ENCODE assay signal across 22 cellular contexts in the genomic region with DNA sequence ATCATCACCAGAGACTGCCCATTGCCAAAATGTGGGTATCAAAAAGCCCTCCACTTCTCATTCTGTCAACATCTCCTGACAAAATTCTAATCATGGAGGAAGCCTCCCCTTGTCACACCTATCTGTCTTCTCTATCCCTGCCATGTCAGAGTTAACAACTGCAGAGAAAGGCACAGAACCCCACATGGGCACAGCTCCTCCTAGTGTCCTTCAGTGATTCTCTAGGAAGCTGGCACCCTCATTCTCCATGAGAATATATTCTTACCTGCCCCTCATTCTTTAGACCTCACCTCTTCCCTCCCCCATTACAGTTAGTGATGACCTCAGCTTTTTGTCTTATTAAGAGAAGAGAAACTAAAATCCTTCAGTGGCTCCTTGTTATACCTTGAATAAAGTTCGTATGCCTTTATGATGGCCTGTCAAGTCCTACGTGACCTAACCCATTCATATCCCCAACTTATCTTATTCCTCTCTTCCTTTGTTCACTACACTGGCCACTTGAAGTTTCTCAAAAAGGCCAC. TPM values are rescaled to one million over a fixed set of nuclear protein-coding genes. Genes with fewer than 3 reads are reported as not detected.
DNase-seq lines count a peak whose midpoint lies in the region; ATAC-seq, FAIRE-seq and TF ChIP-seq lines count a peak whose summit lies in the region.
"Had no signal": no experiment of that assay in that cellular context is flagged by ENCODE, and none has a peak within 500 bp of the region (broad histone marks: within the 10 kb centered on the region; RNA-seq: fewer than 3 reads in every experiment).

No MANE protein-coding gene starts in this region.

- H2BK12ac ChIP-seq in H1 (ENCODE audit: low read depth, low read length) = no peak overlapping the region

- H3K18ac ChIP-seq in H1 (ENCODE audit: extremely low read depth, low read length) = no peak overlapping the region

- peaks cover 22% of the 10 kb centered on the region for H3K36me3 Mint-ChIP-seq in osteocyte (ENCODE audit: unreplicated experiment)

- no peaks in the 10 kb centered on the region for H4K20me1 ChIP-seq in SK-N-SH (ENCODE audit: insufficient read depth)
- no peaks in the 10 kb centered on the region for H4K20me1 ChIP-seq in Loucy (ENCODE audit: insufficient read depth, low read length, poor library complexity, severe bottlenecking)
- no peaks in the 10 kb centered on the region for H4K20me1 ChIP-seq in H1 (replicated peaks in 1 of 2; ENCODE audit: control insufficient read depth in 1 of 2, insufficient read depth in 2 of 2, low read length in 2 of 2)

- H3K14ac ChIP-seq in H1 (ENCODE audit: insufficient read length) = no peak overlapping the region

- H3K4me2 ChIP-seq in SK-N-SH = no peak overlapping the region
- H3K4me2 ChIP-seq in Loucy (ENCODE audit: low read depth, low read length, poor library complexity, severe bottlenecking) = no peak overlapping the region
- no peak overlapping the region for H3K4me2 ChIP-seq in H1 (ENCODE audit: insufficient read depth in 1 of 2, low read depth in 2 of 2, low read length in 2 of 2)

- no peak overlapping the region for H3K27ac Mint-ChIP-seq in osteocyte (ENCODE audit: unreplicated experiment)
- H3K27ac Mint-ChIP-seq: activated CD4-positive, alpha-beta T cell treated with anti-CD3 and anti-CD28 coated beads, Interleukin-2, amount 10 ng/mL, durations not matched to agents 7 days and 5 days; CD4-positive, CD25-positive, alpha-beta regulatory T cell had no signal

- no peak overlapping the region for H4K5ac ChIP-seq in H1 (ENCODE audit: insufficient read length, low read depth, low read length)

- H3K9me3 ChIP-seq in SK-N-SH (no peaks in the 10 kb centered on the region), Loucy (ENCODE audit: insufficient read depth, low read depth, low read length) (no peaks in the 10 kb centered on the region), H1 (ENCODE audit: insufficient read depth in 2 of 2, low read depth in 1 of 2, low read length in 1 of 2) (no peaks in the 10 kb centered on the region), ascending aorta (no peaks in the 10 kb centered on the region)

- H3K23ac ChIP-seq in H1 (ENCODE audit: insufficient read length) = no peak overlapping the region

- ATAC-seq in SK-N-SH treated with all-trans-retinoic acid at 6 μM for 48 hours (no peak), HG02642 (IDR thresholded peaks at IDR 0.05; ENCODE audit: poor library complexity, unreplicated experiment) (no peak)
- ATAC-seq: K562; stimulated activated effector memory CD8-positive, alpha-beta T cell treated with anti-CD3 and anti-CD28 coated beads, Interleukin-12 subunit alpha, Interleukin-12 subunit beta, amount 100 ng/mL, for 72 hours had no signal

- H3K4me3 Mint-ChIP-seq in osteocyte (ENCODE audit: unreplicated experiment) = no peak overlapping the region
- H3K4me3 Mint-ChIP-seq: activated CD4-positive, alpha-beta T cell treated with anti-CD3 and anti-CD28 coated beads, Interleukin-2, amount 10 ng/mL, durations not matched to agents 7 days and 5 days; CD4-positive, CD25-positive, alpha-beta regulatory T cell; stimulated activated effector memory CD8-positive, alpha-beta T cell treated with anti-CD3 and anti-CD28 coated beads, Interleukin-12 subunit alpha, Interleukin-12 subunit beta, amount 100 ng/mL, for 72 hours had no signal

- H3K4ac ChIP-seq in H1 (replicated peaks; ENCODE audit: insufficient read length, low read depth, low read length) = no peak overlapping the region

- H4K8ac ChIP-seq in H1 (ENCODE audit: extremely low read depth, insufficient read depth, low read length) = no peak overlapping the region

- intact Hi-C loops in ascending aorta (cut with DNase I) = no loop called here

- no peak overlapping the region for H4K91ac ChIP-seq in H1 (replicated peaks; ENCODE audit: insufficient read length, low read length)

- H3K36me3 ChIP-seq in SK-N-SH (replicated peaks in 1 of 2; ENCODE audit: control insufficient read depth in 1 of 2, insufficient read depth in 2 of 2, low read length in 1 of 2) (peaks cover 24 to 44% of the 10 kb centered on the region in 2 experiments), Loucy (ENCODE audit: insufficient read depth, low read length) (peaks cover 60% of the 10 kb centered on the region; the same call in 1 of the 2 replicates), H1 (ENCODE audit: control insufficient read depth in 2 of 4, insufficient read depth in 4 of 4, low read length in 3 of 4) (peaks cover 2 to 39% (median 9%) of the 10 kb centered on the region in 4 experiments; a peak in 5 of 8 replicates), ascending aorta (peaks cover 36 to 66% of the 10 kb centered on the region in 2 donors)

- FAIRE-seq in H1 (lab: Jason Lieb, UNC) = no peak
- FAIRE-seq: A204.1, GM19239, K562 had no signal

- no peak for DNase-seq in SK-N-SH
- peak in 1 of 2 experiments; percentile 38 for DNase-seq in H1 (ENCODE audit: low read depth in 1 of 2, low spot score in 2 of 2)
- no peak for DNase-seq in osteocyte (ENCODE audit: extremely low spot score, unreplicated experiment)
- no peak for DNase-seq in ascending aorta (ENCODE audit: low spot score in 2 of 2)
- no peak for DNase-seq in KG1 (lab: John Stamatoyannopoulos, UW)
- DNase-seq: activated CD4-positive, alpha-beta T cell treated with anti-CD3 and anti-CD28 coated beads, Interleukin-2, amount 10 ng/mL, durations not matched to agents 7 days and 5 days; activated gamma-delta T cell treated with Interleukin-2 at 50 U/mL for 16 hours; anterior cingulate cortex; CD4-positive, CD25-positive, alpha-beta regulatory T cell; DMS79 treated with DMSO at 0.1 percent for 48 hours; NCI-H1417; NCI-H2171 treated with DMSO at 0.1 percent for 48 hours; retina had no signal

- 93% methylated on average over 2 of the region's 2 CpGs for WGBS in SK-N-SH (ENCODE audit: low lambda C conversion rate)
- WGBS in H1 (ENCODE audit: extremely low coverage in 1 of 2, insufficient coverage in 1 of 2, insufficient read length in 1 of 2, insufficient replicate concordance in 2 of 2, low coverage in 1 of 2, low lambda C conversion rate in 2 of 2, missing lambda C conversion rate in 1 of 2), 2 experiments = 89% methylated on average over 2 of the region's 2 CpGs; no CpG with 5 or more reads in 1 of the 2 experiments

- H3K79me2 ChIP-seq in SK-N-SH (ENCODE audit: insufficient read depth) (no peaks in the 10 kb centered on the region), Loucy (ENCODE audit: insufficient read depth, low read length) (no peaks in the 10 kb centered on the region), H1 (ENCODE audit: control insufficient read depth in 1 of 2, insufficient read depth in 2 of 2, low read length in 2 of 2) (no peaks in the 10 kb centered on the region)

- H2BK5ac ChIP-seq in H1 (ENCODE audit: low read depth, low read length) = no peak overlapping the region

- H3K9me2 ChIP-seq in SK-N-SH (no peaks in the 10 kb centered on the region), Loucy (replicated peaks; ENCODE audit: low read depth, low read length) (no peaks in the 10 kb centered on the region)

- no peaks in the 10 kb centered on the region for H3K4me1 Mint-ChIP-seq in osteocyte (ENCODE audit: unreplicated experiment)
- H3K4me1 Mint-ChIP-seq: activated CD4-positive, alpha-beta T cell treated with anti-CD3 and anti-CD28 coated beads, Interleukin-2, amount 10 ng/mL, durations not matched to agents 7 days and 5 days had no signal

- H2BK120ac ChIP-seq in H1 (replicated peaks; ENCODE audit: low read depth, low read length) = no peak overlapping the region

- TF ChIP-seq EP300 in SK-N-SH (IDR thresholded peaks at IDR 0.05; ENCODE audit: borderline replicate concordance in 1 of 2, low read depth in 1 of 2, low read length in 1 of 2) (no peak), H1 (IDR thresholded peaks at IDR 0.05; ENCODE audit: borderline replicate concordance in 1 of 2, low read depth in 2 of 2, low read length in 2 of 2) (no peak)

- no peaks in the 10 kb centered on the region for H3K23me2 ChIP-seq in H1 (ENCODE audit: low read depth, low read length)

- no peaks in the 10 kb centered on the region for H3F3A ChIP-seq in SK-N-SH (replicated peaks; ENCODE audit: insufficient read depth)
- H3F3A ChIP-seq in Loucy (ENCODE audit: low read depth) = no peaks in the 10 kb centered on the region

- H2AFZ ChIP-seq in SK-N-SH (ENCODE audit: low read depth) (no peak overlapping the region), Loucy (ENCODE audit: low read length) (no peak overlapping the region), H1 (ENCODE audit: low read length) (no peak overlapping the region)

- H2BK15ac ChIP-seq in H1 (ENCODE audit: low read length) = no peak overlapping the region

- H3K9ac ChIP-seq in SK-N-SH (no peak overlapping the region), Loucy (ENCODE audit: low read depth, low read length, poor library complexity, severe bottlenecking) (no peak overlapping the region), H1 (replicated peaks in 1 of 4; ENCODE audit: extremely low read depth in 1 of 4, low read depth in 3 of 4, low read length in 3 of 4) (no peak overlapping the region)

- POLR2A ChIA-PET in SK-N-SH (lab: Yijun Ruan, JAX) = no interaction called here
- POLR2A ChIA-PET in H1 (lab: Charles Lee; ENCODE audit: partially characterized antibody) = no interaction called here

- H3K9me3 Mint-ChIP-seq in osteocyte (ENCODE audit: unreplicated experiment) = no peaks in the 10 kb centered on the region
- H3K9me3 Mint-ChIP-seq: activated CD4-positive, alpha-beta T cell treated with anti-CD3 and anti-CD28 coated beads, Interleukin-2, amount 10 ng/mL, durations not matched to agents 7 days and 5 days; stimulated activated effector memory CD8-positive, alpha-beta T cell treated with anti-CD3 and anti-CD28 coated beads, Interleukin-12 subunit alpha, Interleukin-12 subunit beta, amount 100 ng/mL, for 72 hours had no signal

- CTCF ChIA-PET in SK-N-SH (lab: Yijun Ruan, JAX) = interaction anchor here (2.6 kb wide), 1 partner anchor 14 kb away, joined by 8 read pairs; no protein-coding TSS in a partner anchor
- CTCF ChIA-PET in H1 (lab: Charles Lee; ENCODE audit: partially characterized antibody) = interaction anchor here (0.6 to 3.0 kb wide), 8 partner anchors 9 to 216 kb away, joined by 3 to 12 read pairs (median 4); no protein-coding TSS in a partner anchor

- no peak overlapping the region for H2BK20ac ChIP-seq in H1 (ENCODE audit: low read length)

- no peak overlapping the region for H3K56ac ChIP-seq in H1 (replicated peaks; ENCODE audit: insufficient read length, low read depth, low read length)

- H2AK5ac ChIP-seq in H1 (ENCODE audit: low read depth, low read length) = no peak overlapping the region

- no peaks in the 10 kb centered on the region for H3K27me3 ChIP-seq in SK-N-SH (ENCODE audit: insufficient read depth)
- no peaks in the 10 kb centered on the region for H3K27me3 ChIP-seq in Loucy (ENCODE audit: insufficient read depth, low read length, poor library complexity, severe bottlenecking)
- H3K27me3 ChIP-seq in H1 (replicated peaks in 1 of 4; ENCODE audit: control insufficient read depth in 3 of 4, extremely low read depth in 1 of 4, insufficient read depth in 3 of 4, low read length in 3 of 4) = no peaks in the 10 kb centered on the region
- H3K27me3 ChIP-seq in ascending aorta = no peaks in the 10 kb centered on the region

- H3K4me1 ChIP-seq in SK-N-SH (ENCODE audit: control insufficient read depth in 1 of 2, insufficient read depth in 2 of 2, low read depth in 1 of 2, low read length in 1 of 2) (no peaks in the 10 kb centered on the region), Loucy (ENCODE audit: insufficient read depth, low read length, poor library complexity, severe bottlenecking) (no peaks in the 10 kb centered on the region), H1 (replicated peaks in 1 of 4; ENCODE audit: control insufficient read depth in 3 of 4, insufficient read depth in 4 of 4, low read length in 3 of 4) (0 out of 7 replicates have a peak, but pooled peaks cover 0 to 2% (median 0%) of the 10 kb centered on the region in 4 experiments), ascending aorta (no peaks in the 10 kb centered on the region)

- no peaks in the 10 kb centered on the region for H3K79me1 ChIP-seq in H1 (ENCODE audit: low read depth, low read length)

- H3K27ac ChIP-seq in SK-N-SH (ENCODE audit: low read depth in 2 of 2, low read length in 1 of 2) = no peak overlapping the region
- no peak overlapping the region for H3K27ac ChIP-seq in H1 (ENCODE audit: low read depth, low read length)
- no peak overlapping the region for H3K27ac ChIP-seq in ascending aorta

- no peak overlapping the region for H3K4me3 ChIP-seq in SK-N-SH (ENCODE audit: low read depth in 2 of 2, low read length in 1 of 2)
- no peak overlapping the region for H3K4me3 ChIP-seq in Loucy (ENCODE audit: low read length, poor library complexity, severe bottlenecking)
- H3K4me3 ChIP-seq in H1 (ENCODE audit: extremely low read depth in 1 of 4, insufficient read depth in 2 of 4, low read depth in 3 of 4, low read length in 4 of 4) = no peak overlapping the region
- no peak overlapping the region for H3K4me3 ChIP-seq in ascending aorta
- H3K4me3 ChIP-seq: K562 had no signal

- no peak for TF ChIP-seq POLR2A in H1 (IDR thresholded peaks at IDR 0.05; ENCODE audit: control extremely low read depth in 1 of 2, low read depth in 2 of 2, low read length in 2 of 2)

- TF ChIP-seq RAD21 in SK-N-SH (IDR thresholded peaks at IDR 0.05; ENCODE audit: low read length) = no peak
- TF ChIP-seq RAD21 in H1 (IDR thresholded peaks at IDR 0.05 in 1 of 2, conservative IDR thresholded peaks at IDR 0.05 in 1 of 2; ENCODE audit: low read depth in 2 of 2, low read length in 2 of 2) = peak; percentile 44 to 53

- H3K27me3 Mint-ChIP-seq in osteocyte (ENCODE audit: unreplicated experiment) = no peaks in the 10 kb centered on the region
- H3K27me3 Mint-ChIP-seq: activated CD4-positive, alpha-beta T cell treated with anti-CD3 and anti-CD28 coated beads, Interleukin-2, amount 10 ng/mL, durations not matched to agents 7 days and 5 days; CD4-positive, CD25-positive, alpha-beta regulatory T cell had no signal

- TF ChIP-seq CTCF in SK-N-SH (IDR thresholded peaks at IDR 0.05) (peak; percentile 16; the same call in 1 of the 2 replicates), Loucy (conservative IDR thresholded peaks at IDR 0.05; ENCODE audit: low read length) (peak; percentile 49), H1 (IDR thresholded peaks at IDR 0.05; ENCODE audit: control extremely low read depth in 1 of 3, insufficient read depth in 1 of 3, low read depth in 1 of 3, low read length in 3 of 3) (peak in 2 of 3 experiments; percentile 26 to 52; a peak in 2 of 4 replicates), osteocyte (IDR thresholded peaks at IDR 0.05) (peak; percentile 7), ascending aorta (IDR thresholded peaks at IDR 0.05) (no peak)

RNA-seq across cellular contexts. Expression of a gene that starts 44.6 kb away (rescaled TPM):
- polyA plus RNA-seq in SK-N-SH (2012; rRNA removed) = 0.43 and 0.65 TPM in 2 replicates
- polyA plus RNA-seq in SK-N-SH (2012; cell fraction: cytosol; rRNA removed) = 0.28 and 0.39 TPM in 2 replicates
- polyA plus RNA-seq in SK-N-SH (2012; cell fraction: nucleus; rRNA removed) = 1.3 and 2.0 TPM in 2 replicates
- not detected in 2 replicates for total RNA-seq in H1 (2021; fragmentation: NEBNext Ultra II Directional; extraction: Animal tissue kit (Norgen Biotek cat#: 25700))
- 0.11 TPM in 1 of 2 replicates, not detected in the other for polyA plus RNA-seq in H1 (2011; rRNA removed)
- 0.35 TPM for polyA plus RNA-seq in H1 (2011; cell fraction: cytosol; rRNA removed)
- 0.74 TPM for polyA plus RNA-seq in H1 (2011; cell fraction: nucleus; rRNA removed)
- polyA plus RNA-seq in H1 (2012, experiment 1 of 2) = 0.23 to 0.76 TPM (median 0.30 TPM) in 4 replicates
- polyA plus RNA-seq in H1 (2012, experiment 2 of 2) = not detected
- polyA plus RNA-seq in H1 (2013, experiment 1 of 2) = 0.20 TPM
- polyA plus RNA-seq in H1 (2013, experiment 2 of 2) = 0.11 TPM
- 0.54 and 1.4 TPM in 2 replicates for polyA minus RNA-seq in H1 (2011; rRNA and poly(A)+ RNA removed)
- polyA minus RNA-seq in H1 (2011; cell fraction: cytosol; rRNA and poly(A)+ RNA removed) = not detected
- polyA minus RNA-seq in H1 (2011; cell fraction: nucleus; rRNA and poly(A)+ RNA removed) = 1.2 TPM
- not detected in 2 replicates for total RNA-seq in osteocyte
- not detected for total RNA-seq in ascending aorta
- total RNA-seq: activated CD4-positive, alpha-beta T cell treated with anti-CD3 and anti-CD28 coated beads, Interleukin-2, amount 10 ng/mL, durations not matched to agents 7 days and 5 days; CD4-positive, CD25-positive, alpha-beta regulatory T cell; H4; K562; RPMI7951 had no signal

Comparison
In these comparisons a context has a peak if more than half of its experiments do, and no peak if none do; other contexts are left out.
1. CTCF ChIP-seq: peak in SK-N-SH (single experiment), Loucy (single experiment), H1 (2 of 3) and osteocyte (single experiment); none in ascending aorta (0 of 3).